ENCODE assay signal across 2 cellular contexts in the genomic region with DNA sequence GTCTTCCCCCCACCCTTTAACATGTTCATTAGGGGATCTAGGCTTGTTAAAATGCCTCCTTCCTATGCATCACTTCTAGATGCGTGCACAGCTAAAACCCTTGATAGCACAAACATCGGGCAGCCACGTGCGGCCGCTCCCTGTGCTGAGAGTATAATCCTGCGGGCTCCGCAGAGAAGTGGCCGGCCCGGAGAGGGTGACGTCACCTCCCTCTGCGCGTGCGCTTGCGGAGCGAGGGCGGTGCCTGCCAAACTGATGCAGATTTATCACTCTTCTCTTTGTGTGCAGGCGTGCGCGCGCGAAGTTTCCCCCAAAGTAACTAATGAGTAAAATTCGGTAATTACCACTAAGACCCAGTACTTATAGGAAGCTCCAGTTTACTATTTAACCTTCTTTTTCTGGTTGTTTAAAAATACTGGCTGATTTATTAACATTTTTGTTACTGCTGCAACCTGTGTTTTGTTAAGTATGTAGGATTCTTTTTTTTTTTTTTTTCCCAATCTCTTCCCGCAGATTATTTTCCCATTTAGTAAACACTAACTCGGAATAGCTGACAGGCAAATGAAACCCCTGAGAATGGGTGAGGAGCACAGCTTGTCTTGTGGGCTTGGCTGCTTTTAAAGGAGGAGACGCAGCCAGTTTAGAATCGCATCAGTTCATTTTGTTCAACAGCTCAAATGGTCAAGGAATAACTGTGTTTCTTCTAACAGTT.
A peak's percentile ranks its signal among the peaks of the same experiment; 100 is the strongest.
TF ChIP-seq lines count a peak whose summit lies in the region.

No MANE protein-coding gene starts in this region.

TF ChIP-seq in HEK293T, 16 proteins besides CTCF, POLR2A, EP300 and RAD21 (continued from another document):
- TF ChIP-seq, protein P1, sequence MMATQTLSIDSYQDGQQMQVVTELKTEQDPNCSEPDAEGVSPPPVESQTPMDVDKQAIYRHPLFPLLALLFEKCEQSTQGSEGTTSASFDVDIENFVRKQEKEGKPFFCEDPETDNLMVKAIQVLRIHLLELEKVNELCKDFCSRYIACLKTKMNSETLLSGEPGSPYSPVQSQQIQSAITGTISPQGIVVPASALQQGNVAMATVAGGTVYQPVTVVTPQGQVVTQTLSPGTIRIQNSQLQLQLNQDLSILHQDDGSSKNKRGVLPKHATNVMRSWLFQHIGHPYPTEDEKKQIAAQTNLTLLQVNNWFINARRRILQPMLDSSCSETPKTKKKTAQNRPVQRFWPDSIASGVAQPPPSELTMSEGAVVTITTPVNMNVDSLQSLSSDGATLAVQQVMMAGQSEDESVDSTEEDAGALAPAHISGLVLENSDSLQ (IDR thresholded peaks at IDR 0.05), result peak; percentile 97
- no peak for TF ChIP-seq NFRKB (IDR thresholded peaks at IDR 0.05)

TF ChIP-seq in SK-N-SH, 30 proteins besides CTCF, POLR2A, EP300 and RAD21 (continued from another document):
- no peak for TF ChIP-seq ZBTB33 (IDR thresholded peaks at IDR 0.05; ENCODE audit: borderline replicate concordance, low read depth)
- peak; percentile 50; the same call in 1 of the 2 replicates for TF ChIP-seq JUND (IDR thresholded peaks at IDR 0.05)
- TF ChIP-seq ELF1 (IDR thresholded peaks at IDR 0.05), result no peak
- TF ChIP-seq, protein P2, sequence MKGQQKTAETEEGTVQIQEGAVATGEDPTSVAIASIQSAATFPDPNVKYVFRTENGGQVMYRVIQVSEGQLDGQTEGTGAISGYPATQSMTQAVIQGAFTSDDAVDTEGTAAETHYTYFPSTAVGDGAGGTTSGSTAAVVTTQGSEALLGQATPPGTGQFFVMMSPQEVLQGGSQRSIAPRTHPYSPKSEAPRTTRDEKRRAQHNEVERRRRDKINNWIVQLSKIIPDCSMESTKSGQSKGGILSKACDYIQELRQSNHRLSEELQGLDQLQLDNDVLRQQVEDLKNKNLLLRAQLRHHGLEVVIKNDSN (IDR thresholded peaks at IDR 0.05; ENCODE audit: borderline replicate concordance, low read depth), result peak; percentile 40; the same call in 1 of the 2 replicates
- TF ChIP-seq TCF12 (IDR thresholded peaks at IDR 0.05), result peak; percentile 70
- peak; percentile 77 for TF ChIP-seq SIN3A (IDR thresholded peaks at IDR 0.05; ENCODE audit: borderline replicate concordance, low read depth, low read length)
- peak; percentile 48; the same call in 1 of the 2 replicates for TF ChIP-seq REST (IDR thresholded peaks at IDR 0.05; ENCODE audit: low read depth, low read length)
- no peak for TF ChIP-seq SMC3 (IDR thresholded peaks at IDR 0.05; ENCODE audit: low read depth, low read length)
- TF ChIP-seq, protein P3, sequence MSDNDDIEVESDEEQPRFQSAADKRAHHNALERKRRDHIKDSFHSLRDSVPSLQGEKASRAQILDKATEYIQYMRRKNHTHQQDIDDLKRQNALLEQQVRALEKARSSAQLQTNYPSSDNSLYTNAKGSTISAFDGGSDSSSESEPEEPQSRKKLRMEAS (IDR thresholded peaks at IDR 0.05; ENCODE audit: low read depth), result peak; percentile 99
- no peak for TF ChIP-seq FOXJ3 (CRISPR knock-in tag; IDR thresholded peaks at IDR 0.05)
- peak; percentile 24 for TF ChIP-seq CHD2 (IDR thresholded peaks at IDR 0.05; ENCODE audit: low read length, partially characterized antibody)
- no peak for TF ChIP-seq YY1 (IDR thresholded peaks at IDR 0.05; ENCODE audit: low read depth)
- TF ChIP-seq USF2 (IDR thresholded peaks at IDR 0.05; ENCODE audit: borderline replicate concordance, low read depth, low read length), result no peak
- peak; percentile 67; the same call in 1 of the 2 replicates for TF ChIP-seq TAF1 (IDR thresholded peaks at IDR 0.05; ENCODE audit: borderline replicate concordance, low read depth, low read length)
- TF ChIP-seq, protein P4, sequence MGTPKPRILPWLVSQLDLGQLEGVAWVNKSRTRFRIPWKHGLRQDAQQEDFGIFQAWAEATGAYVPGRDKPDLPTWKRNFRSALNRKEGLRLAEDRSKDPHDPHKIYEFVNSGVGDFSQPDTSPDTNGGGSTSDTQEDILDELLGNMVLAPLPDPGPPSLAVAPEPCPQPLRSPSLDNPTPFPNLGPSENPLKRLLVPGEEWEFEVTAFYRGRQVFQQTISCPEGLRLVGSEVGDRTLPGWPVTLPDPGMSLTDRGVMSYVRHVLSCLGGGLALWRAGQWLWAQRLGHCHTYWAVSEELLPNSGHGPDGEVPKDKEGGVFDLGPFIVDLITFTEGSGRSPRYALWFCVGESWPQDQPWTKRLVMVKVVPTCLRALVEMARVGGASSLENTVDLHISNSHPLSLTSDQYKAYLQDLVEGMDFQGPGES (IDR thresholded peaks at IDR 0.05; ENCODE audit: low read depth, low read length), result no peak
- peak; percentile 31; the same call in 1 of the 2 replicates for TF ChIP-seq FOSL2 (IDR thresholded peaks at IDR 0.05; ENCODE audit: borderline replicate concordance, low read depth)
- TF ChIP-seq TEAD4 (IDR thresholded peaks at IDR 0.05; ENCODE audit: borderline replicate concordance, insufficient read depth), result no peak
- no peak for TF ChIP-seq GABPA (IDR thresholded peaks at IDR 0.05; ENCODE audit: low read depth)
- no peak for TF ChIP-seq NFIC (IDR thresholded peaks at IDR 0.05; ENCODE audit: borderline replicate concordance)
- peak; percentile 92 for TF ChIP-seq NRF1 (IDR thresholded peaks at IDR 0.05; ENCODE audit: low read depth, low read length)
- TF ChIP-seq MXI1 (IDR thresholded peaks at IDR 0.05; ENCODE audit: low read depth, low read length), result peak; percentile 98
- TF ChIP-seq GATA2 (CRISPR knock-in tag; IDR thresholded peaks at IDR 0.05), result no peak
